Comparison of ENCODE assay signal across 23 cellular contexts in the genomic region with DNA sequence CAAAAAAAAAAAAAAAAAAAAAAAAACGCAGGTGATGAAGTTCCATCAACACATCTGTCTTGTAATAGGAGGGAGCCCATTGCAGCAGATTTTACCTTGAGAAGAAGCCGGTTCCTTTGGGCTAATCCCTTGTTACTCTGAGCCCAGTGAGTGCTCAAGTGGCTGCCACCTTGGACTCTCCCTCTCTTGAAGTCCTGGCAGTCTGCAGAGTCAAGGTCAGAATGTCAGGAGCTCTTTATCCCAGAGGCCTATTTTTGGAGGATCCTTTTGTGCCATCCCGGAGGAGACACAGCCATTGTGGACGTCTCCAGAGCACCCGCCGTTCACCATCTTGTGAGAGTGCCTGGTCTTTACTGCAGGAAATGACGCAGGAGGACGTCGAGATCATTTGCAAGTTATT.
DNase-seq lines count a peak whose midpoint lies in the region; ATAC-seq, FAIRE-seq and TF ChIP-seq lines count a peak whose summit lies in the region.
"Had no signal": no experiment of that assay in that cellular context is flagged by ENCODE, and none has a peak within 500 bp of the region (broad histone marks: within the 10 kb centered on the region; RNA-seq: fewer than 3 reads in every experiment).

No MANE protein-coding gene starts in this region.

- no peak overlapping the region for H3K9ac ChIP-seq in astrocyte (ENCODE audit: low read length)
- H3K9ac ChIP-seq: BLaER1, GM23248 had no signal

- peaks cover 28% of the 10 kb centered on the region for H3K27me3 Mint-ChIP-seq in astrocyte (ENCODE audit: low read depth, unreplicated experiment)
- H3K27me3 Mint-ChIP-seq: B cell; CD4-positive, CD25-positive, alpha-beta regulatory T cell had no signal

- intact Hi-C loops in Right ventricle myocardium inferior (cut with DNase I) = loop anchor here (10.0 kb wide), 1 partner anchor 114 kb away; no protein-coding TSS in a partner anchor

- CTCF ChIA-PET in RWPE1 (lab: Yijun Ruan, JAX) = no interaction called here

- no peaks in the 10 kb centered on the region for H3K36me3 Mint-ChIP-seq in astrocyte (ENCODE audit: low read depth, unreplicated experiment)
- H3K36me3 Mint-ChIP-seq: CD4-positive, CD25-positive, alpha-beta regulatory T cell; CD8-positive, alpha-beta T cell had no signal

- peaks cover 1% of the 10 kb centered on the region for H3K9me3 Mint-ChIP-seq in astrocyte (ENCODE audit: unreplicated experiment)
- H3K9me3 Mint-ChIP-seq: CD4-positive, CD25-positive, alpha-beta regulatory T cell; CD8-positive, alpha-beta T cell had no signal

- no peak for FAIRE-seq in astrocyte (lab: Jason Lieb, UNC)
- FAIRE-seq: A204.1, G401.6, GM12878, GM19239, H1 had no signal

- DNase-seq in Right ventricle myocardium inferior (ENCODE audit: missing footprints) (no peak), right atrium auricular region (ENCODE audit: low spot score) (no peak), astrocyte (ENCODE audit: low read depth) (no peak), osteoblast (ENCODE audit: insufficient read length, low spot score, missing footprints) (peak; percentile 87), RWPE1 (ENCODE audit: low spot score) (no peak), RPMI8226 (no peak)
- DNase-seq: Caco-2; CD4-positive, CD25-positive, alpha-beta regulatory T cell; CD8-positive, alpha-beta T cell; DMS153; DND-41; H7; HCEC 1CT had no signal

- peaks cover 33% of the 10 kb centered on the region for H3K36me3 ChIP-seq in right atrium auricular region
- no peaks in the 10 kb centered on the region for H3K36me3 ChIP-seq in astrocyte (ENCODE audit: insufficient read depth, low read length)
- no peaks in the 10 kb centered on the region for H3K36me3 ChIP-seq in osteoblast (ENCODE audit: insufficient read depth, low read length)
- H3K36me3 ChIP-seq: BLaER1 had no signal

- H3K27ac Mint-ChIP-seq in astrocyte (ENCODE audit: unreplicated experiment) = no peak overlapping the region
- H3K27ac Mint-ChIP-seq: B cell; CD4-positive, CD25-positive, alpha-beta regulatory T cell; CD8-positive, alpha-beta T cell had no signal

- H3K4me3 ChIP-seq in right atrium auricular region = no peak overlapping the region
- no peak overlapping the region for H3K4me3 ChIP-seq in astrocyte (ENCODE audit: insufficient read depth, low read depth, low read length)
- no peak overlapping the region for H3K4me3 ChIP-seq in osteoblast (ENCODE audit: insufficient read depth, low read length)
- H3K4me3 ChIP-seq: BLaER1, GM12878, GM23248 had no signal

- H3K9me3 ChIP-seq in right atrium auricular region (no peaks in the 10 kb centered on the region), astrocyte (ENCODE audit: insufficient read depth, low read depth, low read length) (no peaks in the 10 kb centered on the region), osteoblast (ENCODE audit: low read depth, low read length) (no peaks in the 10 kb centered on the region)
- H3K9me3 ChIP-seq: BLaER1, Caco-2 had no signal

- no peak for TF ChIP-seq CTCF in right atrium auricular region (IDR thresholded peaks at IDR 0.05)
- TF ChIP-seq CTCF in astrocyte (IDR thresholded peaks at IDR 0.05; ENCODE audit: insufficient read depth, low read depth, low read length) = no peak
- TF ChIP-seq CTCF in osteoblast (IDR thresholded peaks at IDR 0.05; ENCODE audit: extremely low read depth, low read depth, low read length) = no peak
- TF ChIP-seq CTCF in RWPE1 (conservative IDR thresholded peaks at IDR 0.05; ENCODE audit: low read depth) = no peak

- H3K79me2 ChIP-seq in astrocyte (ENCODE audit: insufficient read depth, low read length) = no peaks in the 10 kb centered on the region
- no peaks in the 10 kb centered on the region for H3K79me2 ChIP-seq in osteoblast (ENCODE audit: insufficient read depth, low read length)

- H3K4me2 ChIP-seq in astrocyte (ENCODE audit: low read length) (peak overlapping the region; percentile 13), osteoblast (ENCODE audit: insufficient read depth, low read length) (no peak overlapping the region)
- H3K4me2 ChIP-seq: BLaER1 had no signal

- H3K4me1 Mint-ChIP-seq in astrocyte (ENCODE audit: low read depth, unreplicated experiment) = no peaks in the 10 kb centered on the region
- H3K4me1 Mint-ChIP-seq: B cell; CD4-positive, CD25-positive, alpha-beta regulatory T cell had no signal

- H2AFZ ChIP-seq in astrocyte (ENCODE audit: low read depth, low read length) (no peak overlapping the region), osteoblast (ENCODE audit: low read length) (no peak overlapping the region)
- H2AFZ ChIP-seq: GM23248 had no signal

- H3K27ac ChIP-seq in right atrium auricular region = peak overlapping the region in 1 of 2 donors; percentile 12
- H3K27ac ChIP-seq in astrocyte (ENCODE audit: low read depth, low read length) = no peak overlapping the region
- peak overlapping the region; percentile 47 for H3K27ac ChIP-seq in osteoblast (ENCODE audit: low read depth, low read length)
- H3K27ac ChIP-seq in RWPE1 = no peak overlapping the region
- H3K27ac ChIP-seq: 22Rv1, BLaER1, C4-2B, GM23248 had no signal

- POLR2A ChIA-PET in RWPE1 (lab: Yijun Ruan, JAX; ENCODE audit: low non-redundant PET) = no interaction called here

- H3K4me3 Mint-ChIP-seq in astrocyte (ENCODE audit: unreplicated experiment) = no peak overlapping the region
- H3K4me3 Mint-ChIP-seq: B cell; CD4-positive, CD25-positive, alpha-beta regulatory T cell; CD8-positive, alpha-beta T cell had no signal

- ATAC-seq in Right ventricle myocardium inferior = peak; percentile 56
- ATAC-seq: CD8-positive, alpha-beta T cell; GM12878 had no signal

- H3K4me1 ChIP-seq in right atrium auricular region (peaks cover 0 to 11% of the 10 kb centered on the region in 2 donors), astrocyte (ENCODE audit: insufficient read depth, low read length) (no peaks in the 10 kb centered on the region), osteoblast (ENCODE audit: insufficient read depth, low read length) (peaks cover 30% of the 10 kb centered on the region)
- H3K4me1 ChIP-seq: Caco-2 had no signal

- H3K27me3 ChIP-seq in right atrium auricular region (no peaks in the 10 kb centered on the region), astrocyte (ENCODE audit: insufficient read depth, low read length) (no peaks in the 10 kb centered on the region), osteoblast (ENCODE audit: insufficient read depth, low read length) (no peaks in the 10 kb centered on the region)
- H3K27me3 ChIP-seq: BLaER1 had no signal

- H4K20me1 ChIP-seq in astrocyte (ENCODE audit: insufficient read depth, low read length) (peaks cover 5% of the 10 kb centered on the region), osteoblast (ENCODE audit: insufficient read depth, low read length) (peaks cover 16% of the 10 kb centered on the region)
- H4K20me1 ChIP-seq: BLaER1 had no signal
